In the genomic region with DNA sequence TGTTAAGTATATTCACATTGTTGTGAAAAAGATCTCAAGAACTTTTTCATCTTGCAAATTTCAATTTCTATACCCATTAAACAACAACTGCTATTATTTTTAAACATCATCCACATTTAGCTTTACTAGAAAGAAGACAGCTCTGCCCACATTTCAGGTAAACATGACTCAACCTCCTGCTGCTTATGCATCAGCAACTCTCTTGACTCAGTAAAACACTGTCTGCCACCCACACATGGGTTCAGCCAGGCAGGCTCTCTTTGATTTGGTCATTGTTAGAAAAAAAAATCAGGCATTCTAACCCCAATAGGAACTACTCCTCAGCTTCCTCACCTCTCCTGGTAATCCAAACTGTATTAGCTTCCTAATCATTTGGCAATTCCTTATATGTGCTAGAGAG, we compare ENCODE assay signal across 10 cellular contexts. TPM values are rescaled to one million over a fixed set of nuclear protein-coding genes. Genes with fewer than 3 reads are reported as not detected.
DNase-seq lines count a peak whose midpoint lies in the region; ATAC-seq and TF ChIP-seq lines count a peak whose summit lies in the region.
"Had no signal": no experiment of that assay in that cellular context is flagged by ENCODE, and none has a peak within 500 bp of the region (broad histone marks: within the 10 kb centered on the region; RNA-seq: fewer than 3 reads in every experiment).

No MANE protein-coding gene starts in this region.

- peaks cover 23% of the 10 kb centered on the region for H3K4me1 Mint-ChIP-seq in activated T-helper 17 cell treated with anti-CD3 and anti-CD28 coated beads, Interleukin-2, amount 50 U/mL, for 72 hours

- no peaks in the 10 kb centered on the region for H3K9me3 ChIP-seq in spleen
- H3K9me3 ChIP-seq in OCI-LY7 (ENCODE audit: low read length) = no peaks in the 10 kb centered on the region

- peak overlapping the region; percentile 4 for H3K27ac Mint-ChIP-seq in activated T-helper 17 cell treated with anti-CD3 and anti-CD28 coated beads, Interleukin-2, amount 50 U/mL, for 72 hours
- H3K27ac Mint-ChIP-seq: dendritic cell treated with granulocyte-macrophage colony-stimulating factor and Interleukin-4, amounts not matched to agents 40 ng/mL and 50 ng/mL, for 4 days had no signal

- no peak overlapping the region for H3K4me2 ChIP-seq in OCI-LY7 (ENCODE audit: low read length)
- H3K4me2 ChIP-seq: KMS-11 had no signal

- peak overlapping the region; percentile 30 for H3K4me3 Mint-ChIP-seq in activated T-helper 17 cell treated with anti-CD3 and anti-CD28 coated beads, Interleukin-2, amount 50 U/mL, for 72 hours
- H3K4me3 Mint-ChIP-seq: dendritic cell treated with granulocyte-macrophage colony-stimulating factor and Interleukin-4, amounts not matched to agents 40 ng/mL and 50 ng/mL, for 4 days had no signal

- H3K79me2 ChIP-seq in OCI-LY7 (ENCODE audit: insufficient read depth, low read depth, low read length) = no peaks in the 10 kb centered on the region

- no peaks in the 10 kb centered on the region for H3K36me3 Mint-ChIP-seq in activated T-helper 17 cell treated with anti-CD3 and anti-CD28 coated beads, Interleukin-2, amount 50 U/mL, for 72 hours (ENCODE audit: low read depth)

- peak; percentile 53 to 55 for DNase-seq in stimulated activated CD4-positive, alpha-beta T cell treated with anti-CD3 and anti-CD28 coated beads, Interleukin-15, amount 100 ng/mL, for 48 hours (ENCODE audit: low read depth in 2 of 2)
- DNase-seq in spleen = no peak
- DNase-seq in COLO829 (ENCODE audit: low spot score) = no peak
- DNase-seq in 8988T = no peak
- DNase-seq in OCI-LY7 (ENCODE audit: low spot score) = no peak

- no peaks in the 10 kb centered on the region for H3K9me2 ChIP-seq in OCI-LY7 (ENCODE audit: insufficient read depth, low read length)

- POLR2A ChIA-PET in OCI-LY7 (lab: Charles Lee) = interaction anchor here (0.6 to 2.1 kb wide), 6 partner anchors 9 to 609 kb away, joined by 3 to 10 read pairs (median 5); no protein-coding TSS in a partner anchor

- TF ChIP-seq CTCF in spleen (IDR thresholded peaks at IDR 0.05 in 8 of 11, conservative IDR thresholded peaks at IDR 0.05 in 3 of 11) (no peak), OCI-LY7 (conservative IDR thresholded peaks at IDR 0.05; ENCODE audit: low read length) (no peak)

- H2AFZ ChIP-seq in OCI-LY7 (ENCODE audit: low read length) = no peak overlapping the region

- H3K36me3 ChIP-seq in spleen = no peaks in the 10 kb centered on the region
- H3K36me3 ChIP-seq in OCI-LY7 (ENCODE audit: insufficient read depth, low read length) = no peaks in the 10 kb centered on the region

- no TSS peak for BruUV-seq in OCI-LY7 (replicated peaks; lab: Mats Ljungman, UMichigan)

- ATAC-seq in GM18868 (IDR thresholded peaks at IDR 0.05; ENCODE audit: unreplicated experiment) (peak; percentile 57), HG03045 (IDR thresholded peaks at IDR 0.05; ENCODE audit: unreplicated experiment) (peak; percentile 42)
- peak; percentile 87 for ATAC-seq in activated T-helper 17 cell treated with anti-CD3 and anti-CD28 coated beads, Interleukin-2, amount 50 U/mL, for 72 hours (replicated peaks)

- H3K4me1 ChIP-seq in spleen (peaks cover 0 to 33% (median 15%) of the 10 kb centered on the region in 6 donors), OCI-LY7 (ENCODE audit: insufficient read depth, low read length, poor library complexity, severe bottlenecking) (peaks cover 10% of the 10 kb centered on the region)

- TF ChIP-seq POLR2A in spleen (IDR thresholded peaks at IDR 0.05) = no peak

- H3K27me3 ChIP-seq in spleen (replicated peaks in 1 of 7) = no peaks in the 10 kb centered on the region

- no peak overlapping the region for H3K27ac ChIP-seq in spleen
- H3K27ac ChIP-seq in OCI-LY7 (ENCODE audit: low read depth, low read length, poor library complexity, severe bottlenecking) = no peak overlapping the region
- H3K27ac ChIP-seq: KMS-11 had no signal

- H4K20me1 ChIP-seq in OCI-LY7 (ENCODE audit: insufficient read depth, low read length) = no peaks in the 10 kb centered on the region

- CTCF ChIA-PET in OCI-LY7 (lab: Charles Lee; ENCODE audit: unreplicated experiment) = no interaction called here

- H3K4me3 ChIP-seq in spleen (no peak overlapping the region), OCI-LY7 (ENCODE audit: low read depth, low read length, poor library complexity, severe bottlenecking) (no peak overlapping the region)

- no peaks in the 10 kb centered on the region for H3K27me3 Mint-ChIP-seq in activated T-helper 17 cell treated with anti-CD3 and anti-CD28 coated beads, Interleukin-2, amount 50 U/mL, for 72 hours

- H3K9me3 Mint-ChIP-seq in activated T-helper 17 cell treated with anti-CD3 and anti-CD28 coated beads, Interleukin-2, amount 50 U/mL, for 72 hours = no peaks in the 10 kb centered on the region
- H3K9me3 Mint-ChIP-seq: dendritic cell treated with granulocyte-macrophage colony-stimulating factor and Interleukin-4, amounts not matched to agents 40 ng/mL and 50 ng/mL, for 4 days had no signal

- intact Hi-C loops in spleen (cut with DNase I; ENCODE audit: low total_unique reads) = loop anchor here (10.0 kb wide), 1 partner anchor 620 kb away; no protein-coding TSS in a partner anchor
- intact Hi-C loops in OCI-LY7 (cut with micrococcal nuclease; ENCODE audit: unreplicated experiment) = no loop called here

RNA-seq across cellular contexts. Expression of a gene that starts 5.1 kb away (rescaled TPM):
- 1 to 10 TPM; 6.7 to 8.0 TPM for total RNA-seq in activated T-helper 17 cell treated with anti-CD3 and anti-CD28 coated beads, Interleukin-2, amount 50 U/mL, for 72 hours
- total RNA-seq in spleen = 10 to 100 TPM; 34.3 to 80.5 (median 70.5) TPM
- polyA plus RNA-seq in spleen = 10 to 100 TPM in 1 of 3 donors, 1 to 10 TPM in 2; 6.3 to 12.5 (median 9.8) TPM
- total RNA-seq in OCI-LY7 (2014; rRNA removed; shearing (Covaris generic)) = 18.5 and 20.4 TPM in 2 replicates
- 21.4 and 22.5 TPM in 2 replicates for total RNA-seq in OCI-LY7 (2022)

RNA-seq across cellular contexts. Expression of a gene that starts 17.8 kb away (rescaled TPM):
- 10 to 100 TPM; 25.5 to 32.1 TPM for total RNA-seq in activated T-helper 17 cell treated with anti-CD3 and anti-CD28 coated beads, Interleukin-2, amount 50 U/mL, for 72 hours
- total RNA-seq in spleen (10 to 100 TPM; 38.1 to 63.9 (median 55.7) TPM), OCI-LY7 (2022) (36.6 and 42.1 TPM in 2 replicates)
- polyA plus RNA-seq in spleen = 10 to 100 TPM; 59.6 to 63.3 (median 62.6) TPM
- total RNA-seq in OCI-LY7 (2014; rRNA removed; shearing (Covaris generic)) = 12.8 and 13.1 TPM in 2 replicates

RNA-seq across cellular contexts. Expression of a gene that starts 35.3 kb away (rescaled TPM):
- total RNA-seq in activated T-helper 17 cell treated with anti-CD3 and anti-CD28 coated beads, Interleukin-2, amount 50 U/mL, for 72 hours = not detected
- not detected for total RNA-seq in spleen
- not detected for polyA plus RNA-seq in spleen
- not detected in 2 replicates for total RNA-seq in OCI-LY7 (2014; rRNA removed; shearing (Covaris generic))
- total RNA-seq in OCI-LY7 (2022) = not detected in 2 replicates

RNA-seq across cellular contexts. Expression of a gene that starts 59.5 kb away (rescaled TPM):
- total RNA-seq in activated T-helper 17 cell treated with anti-CD3 and anti-CD28 coated beads, Interleukin-2, amount 50 U/mL, for 72 hours = not detected
- total RNA-seq in spleen (not detected), OCI-LY7 (2022) (not detected in 2 replicates)
- polyA plus RNA-seq in spleen = not detected
- total RNA-seq in OCI-LY7 (2014; rRNA removed; shearing (Covaris generic)) = not detected in 2 replicates

Comparison
In these comparisons a context has a peak if more than half of its experiments do, and no peak if none do; other contexts are left out.
1. DNase-seq: peak in stimulated activated CD4-positive, alpha-beta T cell treated with anti-CD3 and anti-CD28 coated beads, Interleukin-15, amount 100 ng/mL, for 48 hours (2 of 2); none in spleen (single experiment), COLO829 (single experiment), 8988T (single experiment) and OCI-LY7 (single experiment).
2. Peak in every context shown above with its lines, with median percentiles within 50 percentile points of each other: ATAC-seq.